1 cellular context compared by ENCODE assay signal in the genomic region with DNA sequence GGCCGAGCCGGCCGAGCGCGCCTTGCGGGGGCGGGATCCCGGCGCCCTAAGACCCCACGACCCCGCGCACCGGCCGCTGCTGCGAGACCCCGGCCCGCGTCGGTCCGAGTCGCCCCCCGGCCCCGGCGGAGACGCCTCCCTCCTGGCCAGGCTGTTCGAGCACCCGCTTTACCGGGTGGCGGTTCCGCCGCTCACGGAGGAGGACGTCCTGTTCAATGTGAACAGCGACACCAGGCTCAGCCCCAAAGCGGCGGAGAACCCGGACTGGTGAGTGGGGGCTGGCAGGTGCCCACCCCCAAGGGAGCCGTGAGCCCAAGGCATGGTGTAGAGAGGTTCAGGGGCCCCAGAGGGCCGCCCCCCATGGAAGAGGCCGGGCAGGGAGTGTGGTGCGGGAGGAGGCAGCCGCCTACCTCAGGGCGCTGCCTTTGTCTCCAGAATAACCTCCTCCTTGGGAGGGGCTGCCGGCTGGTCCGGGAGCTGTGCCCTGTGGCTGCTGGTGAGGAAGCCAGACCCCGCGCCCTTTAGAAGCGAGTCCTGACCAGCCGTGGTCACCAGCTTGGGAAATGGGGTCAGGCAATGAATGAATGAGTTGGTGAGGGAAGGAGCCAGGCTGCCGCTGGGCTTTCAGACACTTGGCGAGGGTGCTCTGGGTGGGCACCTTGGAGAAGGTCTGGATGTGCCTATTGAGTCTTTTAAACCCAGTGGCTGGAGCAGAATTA.
TF ChIP-seq lines count a peak whose summit lies in the region.

No MANE protein-coding gene starts in this region.

TF ChIP-seq in HEK293, 187 proteins besides CTCF, POLR2A, EP300 and RAD21 (continued from another document and continues in another):
- TF ChIP-seq SP2 (tag by site-specific recombination; IDR thresholded peaks at IDR 0.05) (peak; percentile 62), YY1 (tag by site-specific recombination; IDR thresholded peaks at IDR 0.05) (no peak), EGR2 (tag by site-specific recombination; IDR thresholded peaks at IDR 0.05; ENCODE audit: low read depth) (peak; percentile 50), ZNF223 (tag by site-specific recombination; IDR thresholded peaks at IDR 0.05) (no peak), ZNF596 (tag by site-specific recombination; IDR thresholded peaks at IDR 0.05) (no peak), ZBTB20 (tag by site-specific recombination; IDR thresholded peaks at IDR 0.05) (peak; percentile 74), ZNF664 (tag by site-specific recombination; IDR thresholded peaks at IDR 0.05) (no peak), WT1 (tag by site-specific recombination; IDR thresholded peaks at IDR 0.05) (no peak), ZNF157 (tag by site-specific recombination; IDR thresholded peaks at IDR 0.05) (no peak), KLF7 (tag by site-specific recombination; IDR thresholded peaks at IDR 0.05; ENCODE audit: borderline replicate concordance) (no peak), ZNF660 (tag by site-specific recombination; IDR thresholded peaks at IDR 0.05) (no peak), REPIN1 (tag by site-specific recombination; IDR thresholded peaks at IDR 0.05; ENCODE audit: low read depth) (no peak), ZNF514 (tag by site-specific recombination; IDR thresholded peaks at IDR 0.05) (no peak), HOXC10 (CRISPR knock-in tag; IDR thresholded peaks at IDR 0.05) (no peak), ZNF426 (tag by site-specific recombination; IDR thresholded peaks at IDR 0.05) (no peak), ZNF184 (tag by site-specific recombination; IDR thresholded peaks at IDR 0.05) (no peak), ZNF768 (tag by site-specific recombination; IDR thresholded peaks at IDR 0.05) (no peak), MYNN (tag by site-specific recombination; IDR thresholded peaks at IDR 0.05; ENCODE audit: borderline replicate concordance) (no peak), ZNF670 (tag by site-specific recombination; IDR thresholded peaks at IDR 0.05; ENCODE audit: low read depth) (no peak), ZXDB (tag by site-specific recombination; IDR thresholded peaks at IDR 0.05) (no peak), SALL2 (tag by site-specific recombination; IDR thresholded peaks at IDR 0.05; ENCODE audit: borderline replicate concordance) (no peak), ZNF350 (tag by site-specific recombination; IDR thresholded peaks at IDR 0.05) (no peak), ZNF626 (tag by site-specific recombination; IDR thresholded peaks at IDR 0.05) (no peak), TSHZ1 (tag by site-specific recombination; IDR thresholded peaks at IDR 0.05; ENCODE audit: borderline replicate concordance) (no peak), MEIS1 (CRISPR knock-in tag; IDR thresholded peaks at IDR 0.05; ENCODE audit: borderline replicate concordance) (no peak), ZSCAN23 (tag by site-specific recombination; IDR thresholded peaks at IDR 0.05) (no peak), ZNF791 (tag by site-specific recombination; IDR thresholded peaks at IDR 0.05) (no peak), ZNF629 (tag by site-specific recombination; IDR thresholded peaks at IDR 0.05) (no peak), ZNF394 (tag by site-specific recombination; IDR thresholded peaks at IDR 0.05; ENCODE audit: borderline replicate concordance) (no peak), ZFP69B (tag by site-specific recombination; IDR thresholded peaks at IDR 0.05) (no peak), ZNF138 (tag by site-specific recombination; IDR thresholded peaks at IDR 0.05; ENCODE audit: borderline replicate concordance) (no peak), ZBTB6 (tag by site-specific recombination; IDR thresholded peaks at IDR 0.05) (no peak), ZNF404 (tag by site-specific recombination; IDR thresholded peaks at IDR 0.05) (no peak), ZNF785 (tag by site-specific recombination; IDR thresholded peaks at IDR 0.05) (no peak), GLIS2 (tag by site-specific recombination; IDR thresholded peaks at IDR 0.05) (peak; percentile 69), ZNF521 (tag by site-specific recombination; IDR thresholded peaks at IDR 0.05) (no peak), ZNF239 (tag by site-specific recombination; IDR thresholded peaks at IDR 0.05) (no peak), ZBTB8A (tag by site-specific recombination; IDR thresholded peaks at IDR 0.05) (peak; percentile 78)
- TF ChIP-seq, protein P1, sequence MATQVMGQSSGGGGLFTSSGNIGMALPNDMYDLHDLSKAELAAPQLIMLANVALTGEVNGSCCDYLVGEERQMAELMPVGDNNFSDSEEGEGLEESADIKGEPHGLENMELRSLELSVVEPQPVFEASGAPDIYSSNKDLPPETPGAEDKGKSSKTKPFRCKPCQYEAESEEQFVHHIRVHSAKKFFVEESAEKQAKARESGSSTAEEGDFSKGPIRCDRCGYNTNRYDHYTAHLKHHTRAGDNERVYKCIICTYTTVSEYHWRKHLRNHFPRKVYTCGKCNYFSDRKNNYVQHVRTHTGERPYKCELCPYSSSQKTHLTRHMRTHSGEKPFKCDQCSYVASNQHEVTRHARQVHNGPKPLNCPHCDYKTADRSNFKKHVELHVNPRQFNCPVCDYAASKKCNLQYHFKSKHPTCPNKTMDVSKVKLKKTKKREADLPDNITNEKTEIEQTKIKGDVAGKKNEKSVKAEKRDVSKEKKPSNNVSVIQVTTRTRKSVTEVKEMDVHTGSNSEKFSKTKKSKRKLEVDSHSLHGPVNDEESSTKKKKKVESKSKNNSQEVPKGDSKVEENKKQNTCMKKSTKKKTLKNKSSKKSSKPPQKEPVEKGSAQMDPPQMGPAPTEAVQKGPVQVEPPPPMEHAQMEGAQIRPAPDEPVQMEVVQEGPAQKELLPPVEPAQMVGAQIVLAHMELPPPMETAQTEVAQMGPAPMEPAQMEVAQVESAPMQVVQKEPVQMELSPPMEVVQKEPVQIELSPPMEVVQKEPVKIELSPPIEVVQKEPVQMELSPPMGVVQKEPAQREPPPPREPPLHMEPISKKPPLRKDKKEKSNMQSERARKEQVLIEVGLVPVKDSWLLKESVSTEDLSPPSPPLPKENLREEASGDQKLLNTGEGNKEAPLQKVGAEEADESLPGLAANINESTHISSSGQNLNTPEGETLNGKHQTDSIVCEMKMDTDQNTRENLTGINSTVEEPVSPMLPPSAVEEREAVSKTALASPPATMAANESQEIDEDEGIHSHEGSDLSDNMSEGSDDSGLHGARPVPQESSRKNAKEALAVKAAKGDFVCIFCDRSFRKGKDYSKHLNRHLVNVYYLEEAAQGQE (tag by site-specific recombination; IDR thresholded peaks at IDR 0.05) = no peak
- TF ChIP-seq, protein P2, sequence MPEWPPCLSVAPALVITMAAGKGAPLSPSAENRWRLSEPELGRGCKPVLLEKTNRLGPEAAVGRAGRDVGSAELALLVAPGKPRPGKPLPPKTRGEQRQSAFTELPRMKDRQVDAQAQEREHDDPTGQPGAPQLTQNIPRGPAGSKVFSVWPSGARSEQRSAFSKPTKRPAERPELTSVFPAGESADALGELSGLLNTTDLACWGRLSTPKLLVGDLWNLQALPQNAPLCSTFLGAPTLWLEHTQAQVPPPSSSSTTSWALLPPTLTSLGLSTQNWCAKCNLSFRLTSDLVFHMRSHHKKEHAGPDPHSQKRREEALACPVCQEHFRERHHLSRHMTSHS (tag by site-specific recombination; IDR thresholded peaks at IDR 0.05) = no peak
- TF ChIP-seq, protein P3, sequence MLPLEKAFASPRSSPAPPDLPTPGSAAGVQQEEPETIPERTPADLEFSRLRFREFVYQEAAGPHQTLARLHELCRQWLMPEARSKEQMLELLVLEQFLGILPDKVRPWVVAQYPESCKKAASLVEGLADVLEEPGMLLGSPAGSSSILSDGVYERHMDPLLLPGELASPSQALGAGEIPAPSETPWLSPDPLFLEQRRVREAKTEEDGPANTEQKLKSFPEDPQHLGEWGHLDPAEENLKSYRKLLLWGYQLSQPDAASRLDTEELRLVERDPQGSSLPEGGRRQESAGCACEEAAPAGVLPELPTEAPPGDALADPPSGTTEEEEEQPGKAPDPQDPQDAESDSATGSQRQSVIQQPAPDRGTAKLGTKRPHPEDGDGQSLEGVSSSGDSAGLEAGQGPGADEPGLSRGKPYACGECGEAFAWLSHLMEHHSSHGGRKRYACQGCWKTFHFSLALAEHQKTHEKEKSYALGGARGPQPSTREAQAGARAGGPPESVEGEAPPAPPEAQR (tag by site-specific recombination; IDR thresholded peaks at IDR 0.05) = no peak
- TF ChIP-seq, protein P4, sequence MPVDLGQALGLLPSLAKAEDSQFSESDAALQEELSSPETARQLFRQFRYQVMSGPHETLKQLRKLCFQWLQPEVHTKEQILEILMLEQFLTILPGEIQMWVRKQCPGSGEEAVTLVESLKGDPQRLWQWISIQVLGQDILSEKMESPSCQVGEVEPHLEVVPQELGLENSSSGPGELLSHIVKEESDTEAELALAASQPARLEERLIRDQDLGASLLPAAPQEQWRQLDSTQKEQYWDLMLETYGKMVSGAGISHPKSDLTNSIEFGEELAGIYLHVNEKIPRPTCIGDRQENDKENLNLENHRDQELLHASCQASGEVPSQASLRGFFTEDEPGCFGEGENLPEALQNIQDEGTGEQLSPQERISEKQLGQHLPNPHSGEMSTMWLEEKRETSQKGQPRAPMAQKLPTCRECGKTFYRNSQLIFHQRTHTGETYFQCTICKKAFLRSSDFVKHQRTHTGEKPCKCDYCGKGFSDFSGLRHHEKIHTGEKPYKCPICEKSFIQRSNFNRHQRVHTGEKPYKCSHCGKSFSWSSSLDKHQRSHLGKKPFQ (tag by site-specific recombination; IDR thresholded peaks at IDR 0.05) = no peak
- TF ChIP-seq, protein P5, sequence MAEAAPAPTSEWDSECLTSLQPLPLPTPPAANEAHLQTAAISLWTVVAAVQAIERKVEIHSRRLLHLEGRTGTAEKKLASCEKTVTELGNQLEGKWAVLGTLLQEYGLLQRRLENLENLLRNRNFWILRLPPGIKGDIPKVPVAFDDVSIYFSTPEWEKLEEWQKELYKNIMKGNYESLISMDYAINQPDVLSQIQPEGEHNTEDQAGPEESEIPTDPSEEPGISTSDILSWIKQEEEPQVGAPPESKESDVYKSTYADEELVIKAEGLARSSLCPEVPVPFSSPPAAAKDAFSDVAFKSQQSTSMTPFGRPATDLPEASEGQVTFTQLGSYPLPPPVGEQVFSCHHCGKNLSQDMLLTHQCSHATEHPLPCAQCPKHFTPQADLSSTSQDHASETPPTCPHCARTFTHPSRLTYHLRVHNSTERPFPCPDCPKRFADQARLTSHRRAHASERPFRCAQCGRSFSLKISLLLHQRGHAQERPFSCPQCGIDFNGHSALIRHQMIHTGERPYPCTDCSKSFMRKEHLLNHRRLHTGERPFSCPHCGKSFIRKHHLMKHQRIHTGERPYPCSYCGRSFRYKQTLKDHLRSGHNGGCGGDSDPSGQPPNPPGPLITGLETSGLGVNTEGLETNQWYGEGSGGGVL (tag by site-specific recombination; IDR thresholded peaks at IDR 0.05) = no peak
- TF ChIP-seq, protein P6, sequence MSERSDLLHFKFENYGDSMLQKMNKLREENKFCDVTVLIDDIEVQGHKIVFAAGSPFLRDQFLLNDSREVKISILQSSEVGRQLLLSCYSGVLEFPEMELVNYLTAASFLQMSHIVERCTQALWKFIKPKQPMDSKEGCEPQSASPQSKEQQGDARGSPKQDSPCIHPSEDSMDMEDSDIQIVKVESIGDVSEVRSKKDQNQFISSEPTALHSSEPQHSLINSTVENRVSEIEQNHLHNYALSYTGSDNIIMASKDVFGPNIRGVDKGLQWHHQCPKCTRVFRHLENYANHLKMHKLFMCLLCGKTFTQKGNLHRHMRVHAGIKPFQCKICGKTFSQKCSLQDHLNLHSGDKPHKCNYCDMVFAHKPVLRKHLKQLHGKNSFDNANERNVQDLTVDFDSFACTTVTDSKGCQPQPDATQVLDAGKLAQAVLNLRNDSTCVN (tag by site-specific recombination; optimal IDR thresholded peaks at IDR 0.05) = peak; percentile 48
